ENCODE assay signal across 1 cellular context in the genomic region with DNA sequence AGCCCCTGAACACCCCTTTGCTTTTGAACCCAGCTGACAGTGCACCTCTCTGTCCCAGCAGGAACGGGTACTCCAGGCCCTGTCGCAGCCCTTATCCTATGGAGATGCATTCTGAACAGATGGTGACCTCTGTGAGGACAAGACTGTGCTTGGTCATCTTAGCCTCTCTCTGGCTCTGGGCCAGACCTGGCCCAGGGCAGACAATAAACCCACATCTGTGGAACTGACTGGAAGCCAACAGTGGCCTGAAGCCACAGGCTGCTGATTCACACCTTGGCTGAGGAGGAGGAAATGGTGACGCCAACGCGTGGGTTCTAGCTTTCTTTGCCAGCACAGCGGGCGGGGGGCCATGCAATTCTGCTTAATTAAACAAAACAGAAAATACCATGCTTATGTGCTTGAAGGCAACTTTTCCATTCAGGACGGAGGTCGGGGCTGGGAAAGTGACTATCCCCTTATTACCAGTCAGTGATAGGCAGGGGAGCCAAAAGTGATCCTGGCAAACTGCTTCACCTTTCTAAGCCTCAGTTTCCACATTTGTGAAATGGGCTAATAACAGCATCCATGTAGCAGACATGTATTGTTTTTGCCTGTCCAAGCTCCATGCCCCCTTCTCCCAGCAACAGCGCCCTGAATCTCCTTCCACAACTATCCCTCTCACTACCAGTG.
TF ChIP-seq lines count a peak whose summit lies in the region.

No MANE protein-coding gene starts in this region.

TF ChIP-seq in HepG2, 621 proteins besides CTCF, POLR2A, EP300 and RAD21 (continued from another document):
- TF ChIP-seq, protein P1, sequence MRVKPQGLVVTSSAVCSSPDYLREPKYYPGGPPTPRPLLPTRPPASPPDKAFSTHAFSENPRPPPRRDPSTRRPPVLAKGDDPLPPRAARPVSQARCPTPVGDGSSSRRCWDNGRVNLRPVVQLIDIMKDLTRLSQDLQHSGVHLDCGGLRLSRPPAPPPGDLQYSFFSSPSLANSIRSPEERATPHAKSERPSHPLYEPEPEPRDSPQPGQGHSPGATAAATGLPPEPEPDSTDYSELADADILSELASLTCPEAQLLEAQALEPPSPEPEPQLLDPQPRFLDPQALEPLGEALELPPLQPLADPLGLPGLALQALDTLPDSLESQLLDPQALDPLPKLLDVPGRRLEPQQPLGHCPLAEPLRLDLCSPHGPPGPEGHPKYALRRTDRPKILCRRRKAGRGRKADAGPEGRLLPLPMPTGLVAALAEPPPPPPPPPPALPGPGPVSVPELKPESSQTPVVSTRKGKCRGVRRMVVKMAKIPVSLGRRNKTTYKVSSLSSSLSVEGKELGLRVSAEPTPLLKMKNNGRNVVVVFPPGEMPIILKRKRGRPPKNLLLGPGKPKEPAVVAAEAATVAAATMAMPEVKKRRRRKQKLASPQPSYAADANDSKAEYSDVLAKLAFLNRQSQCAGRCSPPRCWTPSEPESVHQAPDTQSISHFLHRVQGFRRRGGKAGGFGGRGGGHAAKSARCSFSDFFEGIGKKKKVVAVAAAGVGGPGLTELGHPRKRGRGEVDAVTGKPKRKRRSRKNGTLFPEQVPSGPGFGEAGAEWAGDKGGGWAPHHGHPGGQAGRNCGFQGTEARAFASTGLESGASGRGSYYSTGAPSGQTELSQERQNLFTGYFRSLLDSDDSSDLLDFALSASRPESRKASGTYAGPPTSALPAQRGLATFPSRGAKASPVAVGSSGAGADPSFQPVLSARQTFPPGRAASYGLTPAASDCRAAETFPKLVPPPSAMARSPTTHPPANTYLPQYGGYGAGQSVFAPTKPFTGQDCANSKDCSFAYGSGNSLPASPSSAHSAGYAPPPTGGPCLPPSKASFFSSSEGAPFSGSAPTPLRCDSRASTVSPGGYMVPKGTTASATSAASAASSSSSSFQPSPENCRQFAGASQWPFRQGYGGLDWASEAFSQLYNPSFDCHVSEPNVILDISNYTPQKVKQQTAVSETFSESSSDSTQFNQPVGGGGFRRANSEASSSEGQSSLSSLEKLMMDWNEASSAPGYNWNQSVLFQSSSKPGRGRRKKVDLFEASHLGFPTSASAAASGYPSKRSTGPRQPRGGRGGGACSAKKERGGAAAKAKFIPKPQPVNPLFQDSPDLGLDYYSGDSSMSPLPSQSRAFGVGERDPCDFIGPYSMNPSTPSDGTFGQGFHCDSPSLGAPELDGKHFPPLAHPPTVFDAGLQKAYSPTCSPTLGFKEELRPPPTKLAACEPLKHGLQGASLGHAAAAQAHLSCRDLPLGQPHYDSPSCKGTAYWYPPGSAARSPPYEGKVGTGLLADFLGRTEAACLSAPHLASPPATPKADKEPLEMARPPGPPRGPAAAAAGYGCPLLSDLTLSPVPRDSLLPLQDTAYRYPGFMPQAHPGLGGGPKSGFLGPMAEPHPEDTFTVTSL (CRISPR knock-in tag; IDR thresholded peaks at IDR 0.05; ENCODE audit: borderline replicate concordance), result no peak
TF ChIP-seq in HepG2: peak in this region for 2.
